1 cellular context compared by ENCODE assay signal in genomic region chr6:163837681-163838431, GRCh38.
TF ChIP-seq lines count a peak whose summit lies in the region.

No MANE protein-coding gene starts in this region.

TF ChIP-seq in H1, 55 proteins besides CTCF, POLR2A, EP300 and RAD21 (continued from another document):
- TF ChIP-seq NANOG (IDR thresholded peaks at IDR 0.05; ENCODE audit: insufficient read depth, low read depth, low read length, poor library complexity, severe bottlenecking) (no peak), KDM5A (IDR thresholded peaks at IDR 0.05; ENCODE audit: low read length) (no peak), BCL11A (IDR thresholded peaks at IDR 0.05; ENCODE audit: low read depth in 2 of 2, low read length in 2 of 2) (no peak), JUND (IDR thresholded peaks at IDR 0.05; ENCODE audit: low read length) (no peak), CHD2 (IDR thresholded peaks at IDR 0.05; ENCODE audit: low read length) (no peak), BRCA1 (IDR thresholded peaks at IDR 0.05; ENCODE audit: low read depth, low read length) (no peak), HDAC2 (IDR thresholded peaks at IDR 0.05; ENCODE audit: borderline replicate concordance in 1 of 2, low read depth in 2 of 2, low read length in 2 of 2) (no peak), SP1 (IDR thresholded peaks at IDR 0.05; ENCODE audit: low read depth, low read length) (no peak), SAP30 (IDR thresholded peaks at IDR 0.05; ENCODE audit: insufficient read depth, insufficient replicate concordance, low read length) (no peak), CEBPB (IDR thresholded peaks at IDR 0.05; ENCODE audit: low read depth, low read length) (no peak), SP4 (IDR thresholded peaks at IDR 0.05; ENCODE audit: low read length) (no peak), RXRA (IDR thresholded peaks at IDR 0.05; ENCODE audit: insufficient read depth, low read depth, low read length) (no peak), TAF1 (IDR thresholded peaks at IDR 0.05; ENCODE audit: low read depth, low read length) (no peak), PHF8 (conservative IDR thresholded peaks at IDR 0.05; ENCODE audit: low read depth, low read length) (no peak), E2F6 (IDR thresholded peaks at IDR 0.05) (no peak), CREB1 (IDR thresholded peaks at IDR 0.05) (no peak), TBP (IDR thresholded peaks at IDR 0.05; ENCODE audit: low read depth, low read length) (no peak)
